Comparison of ENCODE assay signal across 1 cellular context in the genomic region with DNA sequence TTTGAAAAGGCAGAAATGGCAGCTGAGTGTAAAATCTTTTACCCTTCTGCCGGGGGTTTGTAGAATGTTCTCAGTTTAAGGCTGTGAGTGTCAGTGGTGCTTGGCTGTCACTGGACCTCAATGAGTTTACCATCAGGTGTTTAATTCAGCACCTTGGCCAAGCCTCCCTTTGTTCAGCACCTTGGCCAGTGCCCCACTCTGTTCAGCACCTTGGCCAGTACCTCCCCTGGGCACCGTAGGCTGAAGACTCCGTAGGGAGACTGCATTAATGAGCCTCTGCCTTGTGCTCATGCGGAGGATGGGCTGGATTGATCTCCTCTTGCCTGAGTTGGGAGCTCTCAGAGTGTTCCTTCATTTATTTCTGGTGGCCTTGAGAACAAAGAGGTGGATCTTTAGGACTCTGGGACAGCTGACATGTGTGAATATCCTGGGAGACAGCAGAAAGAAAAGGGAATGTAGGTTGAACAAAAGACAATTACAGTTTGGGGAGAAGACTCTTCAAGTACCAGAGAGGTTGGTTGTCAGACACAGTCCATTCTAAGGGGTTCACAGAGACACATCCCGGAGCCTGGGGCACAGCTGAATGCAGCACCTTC.
A peak's percentile ranks its signal among the peaks of the same experiment; 100 is the strongest.
TF ChIP-seq lines count a peak whose summit lies in the region.

No MANE protein-coding gene starts in this region.

TF ChIP-seq in K562, 482 proteins besides CTCF, POLR2A, EP300 and RAD21 (continued from another document and continues in another):
- TF ChIP-seq ESRRB (CRISPR knock-in tag; IDR thresholded peaks at IDR 0.05; ENCODE audit: borderline replicate concordance) = no peak
- no peak for TF ChIP-seq SMC3 (conservative IDR thresholded peaks at IDR 0.05; ENCODE audit: insufficient read depth, low read depth, low read length)
- TF ChIP-seq ARHGAP35 (IDR thresholded peaks at IDR 0.05; ENCODE audit: partially characterized antibody) = no peak
- TF ChIP-seq, protein P1, sequence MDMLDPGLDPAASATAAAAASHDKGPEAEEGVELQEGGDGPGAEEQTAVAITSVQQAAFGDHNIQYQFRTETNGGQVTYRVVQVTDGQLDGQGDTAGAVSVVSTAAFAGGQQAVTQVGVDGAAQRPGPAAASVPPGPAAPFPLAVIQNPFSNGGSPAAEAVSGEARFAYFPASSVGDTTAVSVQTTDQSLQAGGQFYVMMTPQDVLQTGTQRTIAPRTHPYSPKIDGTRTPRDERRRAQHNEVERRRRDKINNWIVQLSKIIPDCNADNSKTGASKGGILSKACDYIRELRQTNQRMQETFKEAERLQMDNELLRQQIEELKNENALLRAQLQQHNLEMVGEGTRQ (CRISPR knock-in tag; IDR thresholded peaks at IDR 0.05) = peak; percentile 83
- peak in 1 of 2 experiments; percentile 85; a peak in 2 of 4 replicates for TF ChIP-seq FOXA3 (CRISPR knock-in tag; conservative IDR thresholded peaks at IDR 0.05 in 1 of 2, IDR thresholded peaks at IDR 0.05 in 1 of 2)
- TF ChIP-seq PTBP1 (IDR thresholded peaks at IDR 0.05; ENCODE audit: low read depth, low read length) = no peak
- TF ChIP-seq TEAD1 (CRISPR knock-in tag; IDR thresholded peaks at IDR 0.05) = peak; percentile 58 to 97; a peak in 3 of 4 replicates
- TF ChIP-seq KDM1A (IDR thresholded peaks at IDR 0.05) = no peak
- no peak for TF ChIP-seq ZNF41 (CRISPR knock-in tag; conservative IDR thresholded peaks at IDR 0.05)
- TF ChIP-seq XRCC3 (IDR thresholded peaks at IDR 0.05) = no peak
- no peak for TF ChIP-seq NCOA2 (IDR thresholded peaks at IDR 0.05; ENCODE audit: partially characterized antibody in 2 of 2)
- peak; percentile 99 for TF ChIP-seq TGIF2 (CRISPR knock-in tag; IDR thresholded peaks at IDR 0.05)
- no peak for TF ChIP-seq RBM15 (IDR thresholded peaks at IDR 0.05; ENCODE audit: insufficient read depth, low read length)
- TF ChIP-seq, protein P2, sequence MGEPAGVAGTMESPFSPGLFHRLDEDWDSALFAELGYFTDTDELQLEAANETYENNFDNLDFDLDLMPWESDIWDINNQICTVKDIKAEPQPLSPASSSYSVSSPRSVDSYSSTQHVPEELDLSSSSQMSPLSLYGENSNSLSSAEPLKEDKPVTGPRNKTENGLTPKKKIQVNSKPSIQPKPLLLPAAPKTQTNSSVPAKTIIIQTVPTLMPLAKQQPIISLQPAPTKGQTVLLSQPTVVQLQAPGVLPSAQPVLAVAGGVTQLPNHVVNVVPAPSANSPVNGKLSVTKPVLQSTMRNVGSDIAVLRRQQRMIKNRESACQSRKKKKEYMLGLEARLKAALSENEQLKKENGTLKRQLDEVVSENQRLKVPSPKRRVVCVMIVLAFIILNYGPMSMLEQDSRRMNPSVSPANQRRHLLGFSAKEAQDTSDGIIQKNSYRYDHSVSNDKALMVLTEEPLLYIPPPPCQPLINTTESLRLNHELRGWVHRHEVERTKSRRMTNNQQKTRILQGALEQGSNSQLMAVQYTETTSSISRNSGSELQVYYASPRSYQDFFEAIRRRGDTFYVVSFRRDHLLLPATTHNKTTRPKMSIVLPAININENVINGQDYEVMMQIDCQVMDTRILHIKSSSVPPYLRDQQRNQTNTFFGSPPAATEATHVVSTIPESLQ (CRISPR knock-in tag; IDR thresholded peaks at IDR 0.05) = peak; percentile 99
- TF ChIP-seq, protein P3, sequence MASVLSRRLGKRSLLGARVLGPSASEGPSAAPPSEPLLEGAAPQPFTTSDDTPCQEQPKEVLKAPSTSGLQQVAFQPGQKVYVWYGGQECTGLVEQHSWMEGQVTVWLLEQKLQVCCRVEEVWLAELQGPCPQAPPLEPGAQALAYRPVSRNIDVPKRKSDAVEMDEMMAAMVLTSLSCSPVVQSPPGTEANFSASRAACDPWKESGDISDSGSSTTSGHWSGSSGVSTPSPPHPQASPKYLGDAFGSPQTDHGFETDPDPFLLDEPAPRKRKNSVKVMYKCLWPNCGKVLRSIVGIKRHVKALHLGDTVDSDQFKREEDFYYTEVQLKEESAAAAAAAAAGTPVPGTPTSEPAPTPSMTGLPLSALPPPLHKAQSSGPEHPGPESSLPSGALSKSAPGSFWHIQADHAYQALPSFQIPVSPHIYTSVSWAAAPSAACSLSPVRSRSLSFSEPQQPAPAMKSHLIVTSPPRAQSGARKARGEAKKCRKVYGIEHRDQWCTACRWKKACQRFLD (CRISPR knock-in tag; IDR thresholded peaks at IDR 0.05) = peak; percentile 97
- TF ChIP-seq SREBF1 (IDR thresholded peaks at IDR 0.05; ENCODE audit: borderline replicate concordance, low read depth, low read length) = peak; percentile 89
- TF ChIP-seq ETV6 (IDR thresholded peaks at IDR 0.05; ENCODE audit: borderline replicate concordance in 1 of 2, low read depth in 2 of 2, low read length in 1 of 2) = no peak
- peak; percentile 96 for TF ChIP-seq ETV6 (CRISPR knock-in tag; IDR thresholded peaks at IDR 0.05; ENCODE audit: borderline replicate concordance)
- TF ChIP-seq SIX5 (IDR thresholded peaks at IDR 0.05; ENCODE audit: borderline replicate concordance in 1 of 2, insufficient read depth in 1 of 2, low read depth in 1 of 2, low read length in 2 of 2) = no peak
- TF ChIP-seq, protein P4, sequence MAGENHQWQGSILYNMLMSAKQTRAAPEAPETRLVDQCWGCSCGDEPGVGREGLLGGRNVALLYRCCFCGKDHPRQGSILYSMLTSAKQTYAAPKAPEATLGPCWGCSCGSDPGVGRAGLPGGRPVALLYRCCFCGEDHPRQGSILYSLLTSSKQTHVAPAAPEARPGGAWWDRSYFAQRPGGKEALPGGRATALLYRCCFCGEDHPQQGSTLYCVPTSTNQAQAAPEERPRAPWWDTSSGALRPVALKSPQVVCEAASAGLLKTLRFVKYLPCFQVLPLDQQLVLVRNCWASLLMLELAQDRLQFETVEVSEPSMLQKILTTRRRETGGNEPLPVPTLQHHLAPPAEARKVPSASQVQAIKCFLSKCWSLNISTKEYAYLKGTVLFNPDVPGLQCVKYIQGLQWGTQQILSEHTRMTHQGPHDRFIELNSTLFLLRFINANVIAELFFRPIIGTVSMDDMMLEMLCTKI (IDR thresholded peaks at IDR 0.05; ENCODE audit: partially characterized antibody) = no peak
- peak; percentile 45; the same call in 1 of the 2 replicates for TF ChIP-seq ZFX (CRISPR knock-in tag; IDR thresholded peaks at IDR 0.05)
- TF ChIP-seq SMARCA4 (IDR thresholded peaks at IDR 0.05) = no peak
- TF ChIP-seq NRF1 (conservative IDR thresholded peaks at IDR 0.05 in 1 of 2, IDR thresholded peaks at IDR 0.05 in 1 of 2) = no peak
- TF ChIP-seq MBD2 (IDR thresholded peaks at IDR 0.05; ENCODE audit: borderline replicate concordance, low read depth) = no peak
- no peak for TF ChIP-seq ZNF778 (CRISPR knock-in tag; IDR thresholded peaks at IDR 0.05)
- TF ChIP-seq EHMT2 (IDR thresholded peaks at IDR 0.05) = peak; percentile 100
- TF ChIP-seq, protein P5, sequence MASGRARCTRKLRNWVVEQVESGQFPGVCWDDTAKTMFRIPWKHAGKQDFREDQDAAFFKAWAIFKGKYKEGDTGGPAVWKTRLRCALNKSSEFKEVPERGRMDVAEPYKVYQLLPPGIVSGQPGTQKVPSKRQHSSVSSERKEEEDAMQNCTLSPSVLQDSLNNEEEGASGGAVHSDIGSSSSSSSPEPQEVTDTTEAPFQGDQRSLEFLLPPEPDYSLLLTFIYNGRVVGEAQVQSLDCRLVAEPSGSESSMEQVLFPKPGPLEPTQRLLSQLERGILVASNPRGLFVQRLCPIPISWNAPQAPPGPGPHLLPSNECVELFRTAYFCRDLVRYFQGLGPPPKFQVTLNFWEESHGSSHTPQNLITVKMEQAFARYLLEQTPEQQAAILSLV (tag; IDR thresholded peaks at IDR 0.05) = no peak
- no peak for TF ChIP-seq ZNF76 (CRISPR knock-in tag; IDR thresholded peaks at IDR 0.05; ENCODE audit: borderline replicate concordance)
- TF ChIP-seq BCOR (IDR thresholded peaks at IDR 0.05) = no peak
- no peak for TF ChIP-seq TEAD4 (IDR thresholded peaks at IDR 0.05; ENCODE audit: low read length)
- TF ChIP-seq TEAD4 (CRISPR knock-in tag; IDR thresholded peaks at IDR 0.05; ENCODE audit: borderline replicate concordance) = peak; percentile 94; the same call in 1 of the 2 replicates
- no peak for TF ChIP-seq NR4A1 (CRISPR knock-in tag; IDR thresholded peaks at IDR 0.05)
- peak; percentile 60; the same call in 1 of the 2 replicates for TF ChIP-seq NR4A1 (tag; IDR thresholded peaks at IDR 0.05)
- TF ChIP-seq LARP7 (IDR thresholded peaks at IDR 0.05) = no peak
- TF ChIP-seq, protein P6, sequence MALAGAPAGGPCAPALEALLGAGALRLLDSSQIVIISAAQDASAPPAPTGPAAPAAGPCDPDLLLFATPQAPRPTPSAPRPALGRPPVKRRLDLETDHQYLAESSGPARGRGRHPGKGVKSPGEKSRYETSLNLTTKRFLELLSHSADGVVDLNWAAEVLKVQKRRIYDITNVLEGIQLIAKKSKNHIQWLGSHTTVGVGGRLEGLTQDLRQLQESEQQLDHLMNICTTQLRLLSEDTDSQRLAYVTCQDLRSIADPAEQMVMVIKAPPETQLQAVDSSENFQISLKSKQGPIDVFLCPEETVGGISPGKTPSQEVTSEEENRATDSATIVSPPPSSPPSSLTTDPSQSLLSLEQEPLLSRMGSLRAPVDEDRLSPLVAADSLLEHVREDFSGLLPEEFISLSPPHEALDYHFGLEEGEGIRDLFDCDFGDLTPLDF (CRISPR knock-in tag; IDR thresholded peaks at IDR 0.05) = peak; percentile 98
- no peak; the same call in 1 of the 2 replicates for TF ChIP-seq MEF2D (tag; conservative IDR thresholded peaks at IDR 0.05; ENCODE audit: low read depth)
- peak; percentile 98 for TF ChIP-seq LCOR (CRISPR knock-in tag; IDR thresholded peaks at IDR 0.05)
- TF ChIP-seq HNRNPLL (IDR thresholded peaks at IDR 0.05; ENCODE audit: low read depth, low read length, poor library complexity, severe bottlenecking) = no peak
- TF ChIP-seq MCM5 (IDR thresholded peaks at IDR 0.05; ENCODE audit: low read depth) = no peak
- no peak for TF ChIP-seq MYBL2 (IDR thresholded peaks at IDR 0.05; ENCODE audit: low read depth)
- no peak for TF ChIP-seq MYBL2 (CRISPR knock-in tag; IDR thresholded peaks at IDR 0.05; ENCODE audit: borderline replicate concordance)
- TF ChIP-seq, protein P7, sequence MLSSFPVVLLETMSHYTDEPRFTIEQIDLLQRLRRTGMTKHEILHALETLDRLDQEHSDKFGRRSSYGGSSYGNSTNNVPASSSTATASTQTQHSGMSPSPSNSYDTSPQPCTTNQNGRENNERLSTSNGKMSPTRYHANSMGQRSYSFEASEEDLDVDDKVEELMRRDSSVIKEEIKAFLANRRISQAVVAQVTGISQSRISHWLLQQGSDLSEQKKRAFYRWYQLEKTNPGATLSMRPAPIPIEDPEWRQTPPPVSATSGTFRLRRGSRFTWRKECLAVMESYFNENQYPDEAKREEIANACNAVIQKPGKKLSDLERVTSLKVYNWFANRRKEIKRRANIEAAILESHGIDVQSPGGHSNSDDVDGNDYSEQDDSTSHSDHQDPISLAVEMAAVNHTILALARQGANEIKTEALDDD (IDR thresholded peaks at IDR 0.05) = no peak
- TF ChIP-seq CBX5 (IDR thresholded peaks at IDR 0.05; ENCODE audit: borderline replicate concordance, low read depth) = no peak
- TF ChIP-seq NFYB (IDR thresholded peaks at IDR 0.05; ENCODE audit: extremely low read depth, insufficient read length) = no peak
- TF ChIP-seq MED1 (CRISPR knock-in tag; IDR thresholded peaks at IDR 0.05; ENCODE audit: borderline replicate concordance) = peak; percentile 82; the same call in 1 of the 2 replicates
- TF ChIP-seq NCOA4 (IDR thresholded peaks at IDR 0.05; ENCODE audit: partially characterized antibody) = no peak
- TF ChIP-seq ZNF316 (IDR thresholded peaks at IDR 0.05) = no peak
- TF ChIP-seq, protein P8, sequence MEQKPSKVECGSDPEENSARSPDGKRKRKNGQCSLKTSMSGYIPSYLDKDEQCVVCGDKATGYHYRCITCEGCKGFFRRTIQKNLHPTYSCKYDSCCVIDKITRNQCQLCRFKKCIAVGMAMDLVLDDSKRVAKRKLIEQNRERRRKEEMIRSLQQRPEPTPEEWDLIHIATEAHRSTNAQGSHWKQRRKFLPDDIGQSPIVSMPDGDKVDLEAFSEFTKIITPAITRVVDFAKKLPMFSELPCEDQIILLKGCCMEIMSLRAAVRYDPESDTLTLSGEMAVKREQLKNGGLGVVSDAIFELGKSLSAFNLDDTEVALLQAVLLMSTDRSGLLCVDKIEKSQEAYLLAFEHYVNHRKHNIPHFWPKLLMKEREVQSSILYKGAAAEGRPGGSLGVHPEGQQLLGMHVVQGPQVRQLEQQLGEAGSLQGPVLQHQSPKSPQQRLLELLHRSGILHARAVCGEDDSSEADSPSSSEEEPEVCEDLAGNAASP (IDR thresholded peaks at IDR 0.05) = no peak
- TF ChIP-seq, protein P9, sequence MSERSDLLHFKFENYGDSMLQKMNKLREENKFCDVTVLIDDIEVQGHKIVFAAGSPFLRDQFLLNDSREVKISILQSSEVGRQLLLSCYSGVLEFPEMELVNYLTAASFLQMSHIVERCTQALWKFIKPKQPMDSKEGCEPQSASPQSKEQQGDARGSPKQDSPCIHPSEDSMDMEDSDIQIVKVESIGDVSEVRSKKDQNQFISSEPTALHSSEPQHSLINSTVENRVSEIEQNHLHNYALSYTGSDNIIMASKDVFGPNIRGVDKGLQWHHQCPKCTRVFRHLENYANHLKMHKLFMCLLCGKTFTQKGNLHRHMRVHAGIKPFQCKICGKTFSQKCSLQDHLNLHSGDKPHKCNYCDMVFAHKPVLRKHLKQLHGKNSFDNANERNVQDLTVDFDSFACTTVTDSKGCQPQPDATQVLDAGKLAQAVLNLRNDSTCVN (CRISPR knock-in tag; IDR thresholded peaks at IDR 0.05) = no peak
- no peak for TF ChIP-seq ZNF212 (CRISPR knock-in tag; IDR thresholded peaks at IDR 0.05)
- peak; percentile 88; the same call in 1 of the 2 replicates for TF ChIP-seq ZNF12 (CRISPR knock-in tag; IDR thresholded peaks at IDR 0.05)
- 0 out of 2 replicates have a peak, but pooled peaks have one; percentile 54 for TF ChIP-seq KLF6 (CRISPR knock-in tag; IDR thresholded peaks at IDR 0.05; ENCODE audit: borderline replicate concordance)
- TF ChIP-seq ZNF699 (CRISPR knock-in tag; IDR thresholded peaks at IDR 0.05; ENCODE audit: insufficient replicate concordance) = no peak
- TF ChIP-seq U2AF1 (optimal IDR thresholded peaks at IDR 0.05; ENCODE audit: low read depth, low read length) = no peak
- TF ChIP-seq, protein P10, sequence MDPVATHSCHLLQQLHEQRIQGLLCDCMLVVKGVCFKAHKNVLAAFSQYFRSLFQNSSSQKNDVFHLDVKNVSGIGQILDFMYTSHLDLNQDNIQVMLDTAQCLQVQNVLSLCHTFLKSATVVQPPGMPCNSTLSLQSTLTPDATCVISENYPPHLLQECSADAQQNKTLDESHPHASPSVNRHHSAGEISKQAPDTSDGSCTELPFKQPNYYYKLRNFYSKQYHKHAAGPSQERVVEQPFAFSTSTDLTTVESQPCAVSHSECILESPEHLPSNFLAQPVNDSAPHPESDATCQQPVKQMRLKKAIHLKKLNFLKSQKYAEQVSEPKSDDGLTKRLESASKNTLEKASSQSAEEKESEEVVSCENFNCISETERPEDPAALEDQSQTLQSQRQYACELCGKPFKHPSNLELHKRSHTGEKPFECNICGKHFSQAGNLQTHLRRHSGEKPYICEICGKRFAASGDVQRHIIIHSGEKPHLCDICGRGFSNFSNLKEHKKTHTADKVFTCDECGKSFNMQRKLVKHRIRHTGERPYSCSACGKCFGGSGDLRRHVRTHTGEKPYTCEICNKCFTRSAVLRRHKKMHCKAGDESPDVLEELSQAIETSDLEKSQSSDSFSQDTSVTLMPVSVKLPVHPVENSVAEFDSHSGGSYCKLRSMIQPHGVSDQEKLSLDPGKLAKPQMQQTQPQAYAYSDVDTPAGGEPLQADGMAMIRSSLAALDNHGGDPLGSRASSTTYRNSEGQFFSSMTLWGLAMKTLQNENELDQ (CRISPR knock-in tag; IDR thresholded peaks at IDR 0.05; ENCODE audit: borderline replicate concordance) = peak; percentile 99
- no peak for TF ChIP-seq NUFIP1 (IDR thresholded peaks at IDR 0.05; ENCODE audit: partially characterized antibody)
- TF ChIP-seq MEIS2 (IDR thresholded peaks at IDR 0.05; ENCODE audit: partially characterized antibody) = no peak
- no peak for TF ChIP-seq BRF1 (IDR thresholded peaks at IDR 0.05; ENCODE audit: borderline replicate concordance, extremely low read depth, insufficient read length)
